ENCODE assay signal across 8 cellular contexts in the genomic region with DNA sequence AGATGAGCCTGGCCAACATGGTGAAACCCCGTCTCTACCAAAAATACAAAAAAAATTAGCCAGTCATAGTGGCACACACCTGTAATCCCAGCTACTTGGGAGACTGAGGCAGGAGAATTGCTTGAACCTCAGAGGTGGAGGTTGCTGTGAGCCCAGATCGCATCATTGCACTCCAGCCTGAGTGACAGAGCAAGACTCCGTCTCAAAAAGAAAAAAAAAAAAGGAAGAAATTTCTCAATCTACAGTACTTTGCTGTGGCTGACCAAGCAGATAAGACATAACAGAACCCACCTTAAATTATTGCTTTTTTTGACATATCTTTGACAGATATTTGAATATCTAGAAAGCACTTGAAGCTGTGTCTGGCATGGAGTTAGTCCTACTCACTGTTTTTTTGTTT. TPM values are rescaled to one million over a fixed set of nuclear protein-coding genes. Genes with fewer than 3 reads are reported as not detected.
"Had no signal": no experiment of that assay in that cellular context is flagged by ENCODE, and none has a peak within 500 bp of the region (broad histone marks: within the 10 kb centered on the region; RNA-seq: fewer than 3 reads in every experiment).

No MANE protein-coding gene starts in this region.

RNA-seq across cellular contexts. Expression of gene HNF1A, which starts 34.9 kb away (rescaled TPM):
- total RNA-seq: subcutaneous adipose tissue, temporal lobe, thyroid gland, tibial nerve, upper lobe of right lung, ureter, urinary bladder, vagina had no signal
